In the genomic region with DNA sequence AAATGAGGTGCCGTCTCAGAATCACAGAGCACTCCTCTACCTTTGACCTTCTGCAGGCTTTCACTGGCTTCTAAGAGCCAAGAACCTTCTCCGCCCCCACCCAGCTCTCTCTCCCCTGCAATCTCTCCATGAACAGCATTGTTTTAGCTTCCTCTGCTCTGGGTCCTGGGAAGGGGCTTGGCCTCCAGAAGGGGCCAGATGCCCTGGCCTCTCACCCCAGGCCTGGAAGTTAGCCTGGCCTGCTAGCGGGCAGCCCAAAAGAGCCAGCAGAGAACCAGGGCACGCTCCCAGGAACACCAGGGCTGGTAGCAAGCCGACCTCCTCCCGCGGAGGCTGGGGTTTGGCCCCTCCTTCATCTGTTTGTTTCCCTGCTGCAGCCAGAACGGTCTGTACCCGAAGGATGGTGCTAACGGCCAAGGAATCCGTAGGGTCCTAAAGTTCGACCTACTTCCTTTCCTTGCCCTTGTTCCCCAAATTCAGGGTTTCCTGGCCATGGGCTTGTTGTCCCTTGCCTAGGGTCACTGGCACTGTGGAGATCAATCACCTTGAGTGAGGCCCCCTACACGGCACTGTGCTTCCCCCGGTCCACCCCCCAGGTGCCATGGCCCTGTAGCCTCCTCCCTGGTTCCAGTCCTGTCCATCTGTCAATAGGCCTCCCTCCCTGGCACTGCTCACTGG, we compare ENCODE assay signal across 1 cellular context.
TF ChIP-seq lines count a peak whose summit lies in the region.

No MANE protein-coding gene starts in this region.

TF ChIP-seq in GM23338, 12 proteins besides CTCF, POLR2A, EP300 and RAD21 (continued from another document):
- TF ChIP-seq, protein P1, sequence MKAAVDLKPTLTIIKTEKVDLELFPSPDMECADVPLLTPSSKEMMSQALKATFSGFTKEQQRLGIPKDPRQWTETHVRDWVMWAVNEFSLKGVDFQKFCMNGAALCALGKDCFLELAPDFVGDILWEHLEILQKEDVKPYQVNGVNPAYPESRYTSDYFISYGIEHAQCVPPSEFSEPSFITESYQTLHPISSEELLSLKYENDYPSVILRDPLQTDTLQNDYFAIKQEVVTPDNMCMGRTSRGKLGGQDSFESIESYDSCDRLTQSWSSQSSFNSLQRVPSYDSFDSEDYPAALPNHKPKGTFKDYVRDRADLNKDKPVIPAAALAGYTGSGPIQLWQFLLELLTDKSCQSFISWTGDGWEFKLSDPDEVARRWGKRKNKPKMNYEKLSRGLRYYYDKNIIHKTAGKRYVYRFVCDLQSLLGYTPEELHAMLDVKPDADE (IDR thresholded peaks at IDR 0.05): 0 out of 2 replicates have a peak, but pooled peaks have one; percentile 28
TF ChIP-seq in GM23338: peak in this region for 2.
